In genomic region chr11:108112059-108112458, GRCh38 we compare ENCODE assay signal across 27 cellular contexts. TPM values are rescaled to one million over a fixed set of nuclear protein-coding genes. Genes with fewer than 3 reads are reported as not detected.
DNase-seq lines count a peak whose midpoint lies in the region; ATAC-seq and TF ChIP-seq lines count a peak whose summit lies in the region.
"Had no signal": no experiment of that assay in that cellular context is flagged by ENCODE, and none has a peak within 500 bp of the region (broad histone marks: within the 10 kb centered on the region; RNA-seq: fewer than 3 reads in every experiment).

No MANE protein-coding gene starts in this region.

- ATAC-seq in activated CD4-positive, alpha-beta T cell treated with anti-CD3 and anti-CD28 coated beads for 36 hours: no peak
- ATAC-seq: A549; heart right ventricle; natural killer cell treated with Interleukin-12 subunit alpha and Interleukin-12 subunit beta and Interleukin-15 and Interleukin-18, amount 100 ng/mL, for 72 hours had no signal

- H3K4me1 ChIP-seq in esophagus muscularis mucosa: peaks cover 15 to 20% (median 18%) of the 10 kb centered on the region in 4 donors
- H3K4me1 ChIP-seq: colonic mucosa had no signal

- POLR2A ChIA-PET in activated CD4-positive, alpha-beta T cell treated with anti-CD3 and anti-CD28 coated beads for 36 hours (lab: Charles Lee): no interaction called here

- no peak for TF ChIP-seq CTCF in esophagus muscularis mucosa (IDR thresholded peaks at IDR 0.05)

- no peak for TF ChIP-seq EP300 in esophagus muscularis mucosa (IDR thresholded peaks at IDR 0.05)

- H3K4me1 Mint-ChIP-seq in activated CD4-positive, alpha-beta T cell treated with anti-CD3 and anti-CD28 coated beads, Interleukin-2, amount 10 ng/mL, durations not matched to agents 24 days and 14 days: peaks cover 2% of the 10 kb centered on the region
- H3K4me1 Mint-ChIP-seq in activated CD4-positive, alpha-beta T cell treated with anti-CD3 and anti-CD28 coated beads for 36 hours: no peaks in the 10 kb centered on the region
- H3K4me1 Mint-ChIP-seq: B cell had no signal

- WGBS in esophagus muscularis mucosa: 94% methylated on average over 2 of the region's 2 CpGs

- H3K27me3 ChIP-seq in esophagus muscularis mucosa: no peaks in the 10 kb centered on the region
- H3K27me3 ChIP-seq: colonic mucosa, heart right ventricle, ovary, right atrium auricular region, tibial nerve had no signal

- TF ChIP-seq POLR2A in esophagus muscularis mucosa (IDR thresholded peaks at IDR 0.05; ENCODE audit: low read depth): no peak

- H3K36me3 ChIP-seq in esophagus muscularis mucosa: peaks cover 0 to 18% (median 1%) of the 10 kb centered on the region in 4 donors
- H3K36me3 ChIP-seq: colonic mucosa, ovary, right atrium auricular region, tibial nerve had no signal

- peaks cover 10% of the 10 kb centered on the region for H3K36me3 Mint-ChIP-seq in activated CD4-positive, alpha-beta T cell treated with anti-CD3 and anti-CD28 coated beads, Interleukin-2, amount 10 ng/mL, durations not matched to agents 24 days and 14 days (ENCODE audit: low read depth)
- peaks cover 2% of the 10 kb centered on the region for H3K36me3 Mint-ChIP-seq in activated CD4-positive, alpha-beta T cell treated with anti-CD3 and anti-CD28 coated beads for 36 hours (ENCODE audit: low read depth)
- H3K36me3 Mint-ChIP-seq: natural killer cell treated with Interleukin-12 subunit alpha and Interleukin-12 subunit beta and Interleukin-15 and Interleukin-18, amount 100 ng/mL, for 72 hours had no signal

- H3K4me3 Mint-ChIP-seq in activated CD4-positive, alpha-beta T cell treated with anti-CD3 and anti-CD28 coated beads, Interleukin-2, amount 10 ng/mL, durations not matched to agents 24 days and 14 days: no peak overlapping the region
- H3K4me3 Mint-ChIP-seq in activated CD4-positive, alpha-beta T cell treated with anti-CD3 and anti-CD28 coated beads for 36 hours: no peak overlapping the region
- H3K4me3 Mint-ChIP-seq: B cell; natural killer cell treated with Interleukin-12 subunit alpha and Interleukin-12 subunit beta and Interleukin-15 and Interleukin-18, amount 100 ng/mL, for 72 hours; stimulated activated naive CD8-positive, alpha-beta T cell treated with anti-CD3 and anti-CD28 coated beads, Interleukin-15, Interleukin-2, amounts not matched to agents 100 ng/mL and 50 ng/mL, for 24 hours had no signal

- H3K27me3 Mint-ChIP-seq in activated CD4-positive, alpha-beta T cell treated with anti-CD3 and anti-CD28 coated beads, Interleukin-2, amount 10 ng/mL, durations not matched to agents 24 days and 14 days: no peaks in the 10 kb centered on the region
- H3K27me3 Mint-ChIP-seq in activated CD4-positive, alpha-beta T cell treated with anti-CD3 and anti-CD28 coated beads for 36 hours: no peaks in the 10 kb centered on the region
- H3K27me3 Mint-ChIP-seq: B cell; natural killer cell treated with Interleukin-12 subunit alpha and Interleukin-12 subunit beta and Interleukin-15 and Interleukin-18, amount 100 ng/mL, for 72 hours; stimulated activated naive CD8-positive, alpha-beta T cell treated with anti-CD3 and anti-CD28 coated beads, Interleukin-15, Interleukin-2, amounts not matched to agents 100 ng/mL and 50 ng/mL, for 24 hours had no signal

- CTCF ChIA-PET in activated CD4-positive, alpha-beta T cell treated with anti-CD3 and anti-CD28 coated beads for 36 hours (lab: Charles Lee): interaction anchor here (0.7 kb wide), 1 partner anchor 423 kb away, joined by 3 read pairs; no protein-coding TSS in a partner anchor

- H3K9me3 Mint-ChIP-seq in activated CD4-positive, alpha-beta T cell treated with anti-CD3 and anti-CD28 coated beads, Interleukin-2, amount 10 ng/mL, durations not matched to agents 24 days and 14 days: no peaks in the 10 kb centered on the region
- H3K9me3 Mint-ChIP-seq in activated CD4-positive, alpha-beta T cell treated with anti-CD3 and anti-CD28 coated beads for 36 hours (ENCODE audit: low read depth): no peaks in the 10 kb centered on the region
- H3K9me3 Mint-ChIP-seq: natural killer cell treated with Interleukin-12 subunit alpha and Interleukin-12 subunit beta and Interleukin-15 and Interleukin-18, amount 100 ng/mL, for 72 hours; stimulated activated naive CD8-positive, alpha-beta T cell treated with anti-CD3 and anti-CD28 coated beads, Interleukin-15, Interleukin-2, amounts not matched to agents 100 ng/mL and 50 ng/mL, for 24 hours had no signal

- intact Hi-C loops in activated CD4-positive, alpha-beta T cell treated with anti-CD3 and anti-CD28 coated beads, Interleukin-2, amount 10 ng/mL, durations not matched to agents 24 days and 14 days (cut with micrococcal nuclease): no loop called here
- intact Hi-C loops in activated CD4-positive, alpha-beta T cell treated with anti-CD3 and anti-CD28 coated beads for 36 hours (cut with DNase I, micrococcal nuclease): no loop called here
- intact Hi-C loops in esophagus muscularis mucosa (cut with DNase I): loop anchor here (10.0 kb wide), 1 partner anchor 553 kb away; the partner anchor contains the start of gene DDX10

- H3K27ac Mint-ChIP-seq in activated CD4-positive, alpha-beta T cell treated with anti-CD3 and anti-CD28 coated beads, Interleukin-2, amount 10 ng/mL, durations not matched to agents 24 days and 14 days: no peak overlapping the region
- H3K27ac Mint-ChIP-seq in activated CD4-positive, alpha-beta T cell treated with anti-CD3 and anti-CD28 coated beads for 36 hours: no peak overlapping the region
- H3K27ac Mint-ChIP-seq: B cell; natural killer cell treated with Interleukin-12 subunit alpha and Interleukin-12 subunit beta and Interleukin-15 and Interleukin-18, amount 100 ng/mL, for 72 hours; stimulated activated naive CD8-positive, alpha-beta T cell treated with anti-CD3 and anti-CD28 coated beads, Interleukin-15, Interleukin-2, amounts not matched to agents 100 ng/mL and 50 ng/mL, for 24 hours had no signal

- no peak overlapping the region for H3K27ac ChIP-seq in esophagus muscularis mucosa (replicated peaks in 1 of 4)
- H3K27ac ChIP-seq: A549, colonic mucosa, heart right ventricle, left ventricle myocardium inferior, ovary, right atrium auricular region, tibial nerve had no signal

- H3K4me3 ChIP-seq in esophagus muscularis mucosa: no peak overlapping the region
- H3K4me3 ChIP-seq: A549, colonic mucosa, heart right ventricle, left ventricle myocardium inferior, ovary, right atrium auricular region, tibial nerve had no signal

- peak; percentile 47 for DNase-seq in activated CD4-positive, alpha-beta T cell treated with anti-CD3 and anti-CD28 coated beads, Interleukin-2, amount 10 ng/mL, durations not matched to agents 24 days and 14 days
- no peak for DNase-seq in activated CD4-positive, alpha-beta T cell treated with anti-CD3 and anti-CD28 coated beads for 36 hours
- peak; percentile 83 for DNase-seq in NCI-H2196 treated with DMSO at 0.1 percent for 48 hours (lab: John Stamatoyannopoulos, UW; ENCODE audit: unreplicated experiment)
- DNase-seq in esophagus muscularis mucosa (ENCODE audit: extremely low spot score): peak; percentile 39
- DNase-seq in T-helper 9 cell: no peak
- no peak for DNase-seq in COLO668 (lab: John Stamatoyannopoulos, UW; ENCODE audit: unreplicated experiment)
- DNase-seq in OCI-M1 (lab: John Stamatoyannopoulos, UW): no peak
- no peak for DNase-seq in SKM-1 treated with dmso at 0.1 percent for 144 hours (lab: John Stamatoyannopoulos, UW; ENCODE audit: unreplicated experiment)
- DNase-seq: activated CD4-positive, alpha-beta T cell treated with anti-CD3 and anti-CD28 coated beads, Interleukin-2, amount 50 U/mL, for 48 hours; activated effector memory CD4-positive, alpha-beta T cell treated with Interleukin-2 at 50 U/mL for 16 hours; colonic mucosa; GOT3; heart right ventricle; left ventricle myocardium inferior; midbrain; NCI-H1417 treated with DMSO at 0.1 percent for 48 hours; NCI-H345; ovary; RPMI8226; SK-N-SH; stimulated activated CD4-positive, alpha-beta T cell treated with anti-CD3 and anti-CD28 coated beads, Interleukin-4, amount 100 ng/mL, for 4 hours had no signal

- no peaks in the 10 kb centered on the region for H3K9me3 ChIP-seq in esophagus muscularis mucosa
- H3K9me3 ChIP-seq: A549, colonic mucosa, heart right ventricle, left ventricle myocardium inferior, ovary, right atrium auricular region, SK-N-SH, tibial nerve had no signal

RNA-seq across cellular contexts. Expression of gene ACAT1, which starts 9.3 kb away (rescaled TPM):
- 65.0 and 65.9 TPM in 2 replicates for total RNA-seq in activated CD4-positive, alpha-beta T cell treated with anti-CD3 and anti-CD28 coated beads, Interleukin-2, amount 10 ng/mL, durations not matched to agents 24 days and 14 days
- 10 to 100 TPM; 59.0 to 67.0 TPM for total RNA-seq in activated CD4-positive, alpha-beta T cell treated with anti-CD3 and anti-CD28 coated beads for 36 hours
- 100 to 1,000 TPM in 3 of 4 donors, 10 to 100 TPM in 1; 89.6 to 191 (median 139) TPM for total RNA-seq in esophagus muscularis mucosa

Comparison
In these comparisons a context has a peak if more than half of its experiments do, and no peak if none do; other contexts are left out.
1. DNase-seq: peak in activated CD4-positive, alpha-beta T cell treated with anti-CD3 and anti-CD28 coated beads, Interleukin-2, amount 10 ng/mL, durations not matched to agents 24 days and 14 days (single experiment), NCI-H2196 treated with DMSO at 0.1 percent for 48 hours (single experiment) and esophagus muscularis mucosa (single experiment); none in activated CD4-positive, alpha-beta T cell treated with anti-CD3 and anti-CD28 coated beads for 36 hours (single experiment), T-helper 9 cell (single experiment), COLO668 (single experiment), OCI-M1 (single experiment) and SKM-1 treated with dmso at 0.1 percent for 144 hours (single experiment).